ENCODE assay signal across 1 cellular context in the genomic region with DNA sequence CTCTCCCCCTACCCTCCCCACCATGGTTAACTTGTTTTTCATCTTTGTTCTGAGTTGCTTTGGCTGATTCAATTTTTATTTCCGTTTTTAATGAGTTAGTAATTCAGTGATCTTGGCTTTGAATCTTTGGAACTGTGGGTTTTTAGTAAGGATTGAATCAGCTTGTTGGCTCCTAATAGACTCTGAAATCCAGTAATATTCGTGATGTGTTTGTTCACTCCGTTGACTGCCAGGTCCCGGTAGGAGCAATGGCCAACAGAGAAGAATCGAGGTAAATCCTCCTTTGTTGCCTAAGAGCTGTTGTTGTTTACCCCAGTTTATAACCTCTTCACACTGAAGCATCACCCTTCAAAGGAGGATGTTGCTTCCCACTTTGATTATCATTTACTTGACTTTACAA.
TF ChIP-seq lines count a peak whose summit lies in the region.

No MANE protein-coding gene starts in this region.

TF ChIP-seq in A549, 52 proteins besides CTCF, POLR2A, EP300 and RAD21 (continued from another document):
- no peak for TF ChIP-seq NFE2L2 (conservative IDR thresholded peaks at IDR 0.05; ENCODE audit: low read length)
